25 cellular contexts compared by ENCODE assay signal in the genomic region with DNA sequence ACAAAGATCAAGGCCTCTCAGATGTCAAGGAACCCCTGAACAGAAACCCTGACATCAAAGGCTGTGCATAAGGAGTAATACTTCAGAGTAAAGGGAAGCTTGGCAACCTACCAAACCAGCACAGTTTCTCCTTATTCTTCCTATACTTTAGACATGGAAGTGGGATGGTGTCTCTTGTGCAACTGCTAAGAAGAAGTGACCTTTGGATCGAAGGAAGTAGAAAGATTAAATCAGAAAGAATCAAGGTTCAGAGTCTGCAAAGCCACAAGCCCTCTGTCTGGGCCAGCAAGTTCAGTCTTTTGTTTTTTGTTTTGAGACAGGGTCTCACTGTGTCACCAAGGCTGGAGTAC.
DNase-seq lines count a peak whose midpoint lies in the region; ATAC-seq and TF ChIP-seq lines count a peak whose summit lies in the region.
"Had no signal": no experiment of that assay in that cellular context is flagged by ENCODE, and none has a peak within 500 bp of the region (broad histone marks: within the 10 kb centered on the region; RNA-seq: fewer than 3 reads in every experiment).

No MANE protein-coding gene starts in this region.

- H3K36me3 Mint-ChIP-seq in MCF 10A (ENCODE audit: insufficient read depth, unreplicated experiment) (no peaks in the 10 kb centered on the region), chondrocyte (ENCODE audit: low read depth) (no peaks in the 10 kb centered on the region)
- peaks cover 2% of the 10 kb centered on the region for H3K36me3 Mint-ChIP-seq in activated T-cell treated with anti-CD3 and anti-CD28 coated beads, Interleukin-2, amount 50 U/mL, for 4 hours (ENCODE audit: insufficient read depth)

- H3K9me3 Mint-ChIP-seq in MCF 10A (ENCODE audit: unreplicated experiment) (no peaks in the 10 kb centered on the region), chondrocyte (ENCODE audit: low read depth) (no peaks in the 10 kb centered on the region)
- H3K9me3 Mint-ChIP-seq in activated T-cell treated with anti-CD3 and anti-CD28 coated beads, Interleukin-2, amount 50 U/mL, for 4 hours, result peaks cover 6% of the 10 kb centered on the region

- DNase-seq in MCF 10A (ENCODE audit: unreplicated experiment), result peak; percentile 46
- DNase-seq in breast epithelium (ENCODE audit: low spot score in 2 of 2), result no peak
- peak; percentile 44 for DNase-seq in colonic mucosa
- peak in 1 of 2 donors; percentile 42 for DNase-seq in left colon
- DNase-seq in thyroid gland, result no peak
- DNase-seq in chondrocyte (ENCODE audit: low spot score), result no peak
- DNase-seq in activated T-cell treated with anti-CD3 and anti-CD28 coated beads, Interleukin-2, amount 50 U/mL, for 4 hours, result no peak
- DNase-seq in DMS53 treated with DMSO at 0.1 percent for 48 hours (lab: John Stamatoyannopoulos, UW; ENCODE audit: unreplicated experiment), result no peak
- DNase-seq: activated CD4-positive, alpha-beta T cell treated with anti-CD3 and anti-CD28 coated beads for 48 hours; activated CD8-positive, alpha-beta memory T cell treated with anti-CD3 and anti-CD28 coated beads for 24 hours; activated gamma-delta T cell; AML-193; DMS79 treated with DMSO at 0.1 percent for 48 hours; dorsolateral prefrontal cortex; HCEC 1CT; islet precursor cell; NCI-H1092 treated with DMSO at 0.1 percent for 48 hours; NCI-H1930; NCI-H69; stimulated activated naive CD4-positive, alpha-beta T cell treated with Interleukin-2 at 50 U/mL for 16 hours; SW 1271; T-helper 9 cell; WERI-Rb-1 had no signal

- peak overlapping the region in 1 of 2 donors; percentile 29 for H3K27ac ChIP-seq in breast epithelium
- no peak overlapping the region for H3K27ac ChIP-seq in colonic mucosa
- H3K27ac ChIP-seq in thyroid gland, result peak overlapping the region; percentile 75 to 84 (median 79)
- H3K27ac ChIP-seq: WERI-Rb-1 had no signal

- H3K4me1 ChIP-seq in breast epithelium (peaks cover 0 to 5% of the 10 kb centered on the region in 2 donors), colonic mucosa (no peaks in the 10 kb centered on the region), thyroid gland (peaks cover 56 to 65% of the 10 kb centered on the region in 2 donors)

- BruUV-seq in MCF 10A (replicated peaks; lab: Mats Ljungman, UMichigan), result no TSS peak

- TF ChIP-seq CTCF in MCF 10A (IDR thresholded peaks at IDR 0.05; ENCODE audit: unreplicated experiment) (no peak), breast epithelium (IDR thresholded peaks at IDR 0.05) (no peak), colonic mucosa (IDR thresholded peaks at IDR 0.05) (no peak), thyroid gland (IDR thresholded peaks at IDR 0.05) (no peak), chondrocyte (IDR thresholded peaks at IDR 0.05) (no peak)

- H3K9me3 ChIP-seq in breast epithelium (no peaks in the 10 kb centered on the region), colonic mucosa (no peaks in the 10 kb centered on the region), thyroid gland (no peaks in the 10 kb centered on the region)

- H3K4me3 ChIP-seq in breast epithelium, result no peak overlapping the region
- no peak overlapping the region for H3K4me3 ChIP-seq in colonic mucosa
- no peak overlapping the region for H3K4me3 ChIP-seq in thyroid gland (replicated peaks in 1 of 3)
- H3K4me3 ChIP-seq: dorsolateral prefrontal cortex had no signal

- intact Hi-C loops in MCF 10A (cut with micrococcal nuclease), result no loop called here
- intact Hi-C loops in breast epithelium (cut with DNase I; ENCODE audit: low total_unique reads), result no loop called here
- intact Hi-C loops in colonic mucosa (cut with DNase I), result no loop called here
- intact Hi-C loops in left colon (cut with DNase I, micrococcal nuclease), result no loop called here
- intact Hi-C loops in thyroid gland (cut with DNase I), result no loop called here

- H3K9ac ChIP-seq in colonic mucosa (ENCODE audit: low read depth in 2 of 2, low read length in 2 of 2), result no peak overlapping the region

- H3K4me3 Mint-ChIP-seq in MCF 10A (ENCODE audit: unreplicated experiment) (no peak overlapping the region), chondrocyte (ENCODE audit: unreplicated experiment) (no peak overlapping the region)
- H3K4me3 Mint-ChIP-seq in activated T-cell treated with anti-CD3 and anti-CD28 coated beads, Interleukin-2, amount 50 U/mL, for 4 hours, result no peak overlapping the region

- H3K36me3 ChIP-seq in breast epithelium (no peaks in the 10 kb centered on the region), colonic mucosa (no peaks in the 10 kb centered on the region), thyroid gland (no peaks in the 10 kb centered on the region)
- H3K36me3 ChIP-seq: WERI-Rb-1 had no signal

- H3K27me3 Mint-ChIP-seq in MCF 10A (ENCODE audit: insufficient read depth, unreplicated experiment) (no peaks in the 10 kb centered on the region), chondrocyte (ENCODE audit: low read depth) (no peaks in the 10 kb centered on the region)
- H3K27me3 Mint-ChIP-seq in activated T-cell treated with anti-CD3 and anti-CD28 coated beads, Interleukin-2, amount 50 U/mL, for 4 hours (ENCODE audit: low read depth), result no peaks in the 10 kb centered on the region

- POLR2A ChIA-PET in MCF 10A (lab: Yijun Ruan, JAX), result interaction anchor here (0.6 to 1.4 kb wide), 5 partner anchors 15 to 227 kb away, joined by 3 to 6 read pairs (median 3); a partner anchor contains a TSS

- CTCF ChIA-PET in MCF 10A (lab: Yijun Ruan, JAX), result interaction anchor here (0.7 kb wide), 1 partner anchor 38 kb away, joined by 3 read pairs; no protein-coding TSS in a partner anchor

- no peak for TF ChIP-seq POLR2A in breast epithelium (IDR thresholded peaks at IDR 0.05)
- no peak for TF ChIP-seq POLR2A in thyroid gland (IDR thresholded peaks at IDR 0.05)

- H3K27ac Mint-ChIP-seq in MCF 10A (ENCODE audit: low read depth, unreplicated experiment), result no peak overlapping the region
- H3K27ac Mint-ChIP-seq in chondrocyte (ENCODE audit: unreplicated experiment), result no peak overlapping the region
- H3K27ac Mint-ChIP-seq: progenitor cell of endocrine pancreas had no signal

- H3K27me3 ChIP-seq in breast epithelium, result no peaks in the 10 kb centered on the region
- H3K27me3 ChIP-seq in colonic mucosa, result no peaks in the 10 kb centered on the region
- H3K27me3 ChIP-seq in thyroid gland, result no peaks in the 10 kb centered on the region
- H3K27me3 ChIP-seq: dorsolateral prefrontal cortex had no signal

- peak; percentile 89 for ATAC-seq in left colon
- no peak for ATAC-seq in activated T-cell treated with anti-CD3 and anti-CD28 coated beads, Interleukin-2, amount 50 U/mL, for 4 hours
- ATAC-seq: Panc1 had no signal

- H3K4me1 Mint-ChIP-seq in MCF 10A (ENCODE audit: insufficient read depth, unreplicated experiment), result peaks cover 6% of the 10 kb centered on the region
- no peaks in the 10 kb centered on the region for H3K4me1 Mint-ChIP-seq in chondrocyte (ENCODE audit: low read depth)
- peaks cover 21% of the 10 kb centered on the region for H3K4me1 Mint-ChIP-seq in activated T-cell treated with anti-CD3 and anti-CD28 coated beads, Interleukin-2, amount 50 U/mL, for 4 hours (ENCODE audit: low read depth)

- 27 to 35% methylated on average over 1 of the region's 1 CpG for WGBS in thyroid gland, 2 donors

Comparison
In these comparisons a context has a peak if more than half of its experiments do, and no peak if none do; other contexts are left out.
1. DNase-seq: peak in MCF 10A (single experiment) and colonic mucosa (single experiment); none in breast epithelium (0 of 2), thyroid gland (0 of 2), chondrocyte (single experiment), activated T-cell treated with anti-CD3 and anti-CD28 coated beads, Interleukin-2, amount 50 U/mL, for 4 hours (single experiment) and DMS53 treated with DMSO at 0.1 percent for 48 hours (single experiment).